ENCODE assay signal across 8 cellular contexts in the genomic region with DNA sequence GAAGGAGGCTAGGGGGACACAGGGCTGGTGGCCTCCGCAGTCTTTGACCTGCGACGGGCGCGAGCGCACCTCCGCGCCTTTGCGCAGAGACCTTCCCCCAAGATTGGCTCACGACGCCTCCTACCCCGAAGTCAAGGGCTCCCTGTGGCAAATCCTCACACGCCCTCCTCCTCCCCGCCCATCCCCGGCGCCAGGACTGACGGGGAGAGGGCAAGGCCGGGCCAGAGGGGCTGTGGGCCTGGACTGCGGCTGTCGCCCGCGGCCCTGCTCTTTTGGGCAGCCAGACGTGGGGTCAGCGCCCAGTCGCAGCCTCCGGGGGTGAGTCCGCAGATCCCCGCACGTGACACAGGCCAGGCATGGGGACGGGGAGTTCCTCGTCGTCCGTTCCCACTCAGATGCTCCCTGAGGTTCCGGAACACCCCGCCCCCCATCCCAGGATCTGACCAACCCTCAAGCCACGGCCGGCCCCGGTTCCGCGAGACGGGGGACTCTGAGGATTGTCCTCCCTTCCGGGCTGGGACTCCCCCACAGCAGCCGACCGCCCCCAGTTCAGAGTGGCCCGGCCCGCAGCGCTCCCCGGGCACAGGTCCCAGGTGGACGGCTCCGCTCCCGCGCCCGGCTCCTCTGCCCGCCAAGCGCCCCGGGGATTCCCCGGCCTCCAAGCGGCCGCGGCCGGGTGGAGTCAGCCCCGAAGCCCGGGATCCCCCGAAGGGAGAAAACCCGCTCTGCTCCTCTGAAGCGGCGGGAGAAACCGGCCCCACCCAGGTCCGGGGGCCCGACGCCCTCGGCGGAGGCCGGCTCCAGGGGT. TPM values are rescaled to one million over a fixed set of nuclear protein-coding genes. Genes with fewer than 3 reads are reported as not detected.
DNase-seq lines count a peak whose midpoint lies in the region; ATAC-seq and TF ChIP-seq lines count a peak whose summit lies in the region.

No MANE protein-coding gene starts in this region.

- TF ChIP-seq CTCF in esophagus squamous epithelium (IDR thresholded peaks at IDR 0.05) (no peak), transverse colon (IDR thresholded peaks at IDR 0.05) (no peak)

- POLR2A ChIA-PET in activated CD4-positive, alpha-beta T cell treated with anti-CD3 and anti-CD28 coated beads, Interleukin-2, amount 10 ng/mL, durations not matched to agents 7 days and 5 days (lab: Charles Lee), result interaction anchor here (1.0 kb wide), 1 partner anchor 15 kb away, joined by 4 read pairs; no protein-coding TSS in a partner anchor

- peak; percentile 50 for DNase-seq in activated CD4-positive, alpha-beta T cell treated with anti-CD3 and anti-CD28 coated beads, Interleukin-2, amount 10 ng/mL, durations not matched to agents 7 days and 5 days
- DNase-seq in esophagus squamous epithelium (lab: John Stamatoyannopoulos, UW), result no peak
- DNase-seq in transverse colon, result peak; percentile 30
- DNase-seq in hippocampal formation (lab: John Stamatoyannopoulos, UW), result no peak

- no peaks in the 10 kb centered on the region; a peak in 2 of 22 replicates for H3K36me3 ChIP-seq in BLaER1 treated with 17β-estradiol and CSF1 and Interleukin-3, amounts not matched to agents 10 nM and 100 nM
- H3K36me3 ChIP-seq in esophagus squamous epithelium, result no peaks in the 10 kb centered on the region
- no peaks in the 10 kb centered on the region for H3K36me3 ChIP-seq in neuron (ENCODE audit: insufficient read depth, low read length)
- no peaks in the 10 kb centered on the region for H3K36me3 ChIP-seq in transverse colon

- TF ChIP-seq EP300 in transverse colon (IDR thresholded peaks at IDR 0.05; ENCODE audit: low read depth), result no peak

- peak overlapping the region; percentile 86 for H2AFZ ChIP-seq in neuron (ENCODE audit: low read depth, low read length)

- no peak for TF ChIP-seq POLR2A in esophagus squamous epithelium (IDR thresholded peaks at IDR 0.05)
- TF ChIP-seq POLR2A in transverse colon (IDR thresholded peaks at IDR 0.05), result no peak

- in situ Hi-C loops in transverse colon (cut with MboI; ENCODE audit: low pct_ligation_motif_present in 1 of 4, low pct_unique_long_range_greater_than_20kb in 1 of 4, low sequenced_read_pairs in 3 of 4), result no loop called here

- no peaks in the 10 kb centered on the region for H3K36me3 Mint-ChIP-seq in activated CD4-positive, alpha-beta T cell treated with anti-CD3 and anti-CD28 coated beads, Interleukin-2, amount 10 ng/mL, durations not matched to agents 7 days and 5 days (ENCODE audit: low read depth)

- peaks cover 25% of the 10 kb centered on the region for H3K4me1 Mint-ChIP-seq in activated CD4-positive, alpha-beta T cell treated with anti-CD3 and anti-CD28 coated beads, Interleukin-2, amount 10 ng/mL, durations not matched to agents 7 days and 5 days

- peaks cover 0 to 41% (median 35%) of the 10 kb centered on the region in 11 experiments; a peak in 18 of 22 replicates for H4K20me1 ChIP-seq in BLaER1 treated with 17β-estradiol and CSF1 and Interleukin-3, amounts not matched to agents 10 nM and 100 nM

- intact Hi-C loops in esophagus squamous epithelium (cut with DNase I) (loop anchor here (10.0 kb wide), 1 partner anchor 61 kb away; no protein-coding TSS in a partner anchor), transverse colon (cut with DNase I; ENCODE audit: low total_unique reads) (no loop called here)

- CTCF ChIA-PET in activated CD4-positive, alpha-beta T cell treated with anti-CD3 and anti-CD28 coated beads, Interleukin-2, amount 10 ng/mL, durations not matched to agents 7 days and 5 days (lab: Charles Lee), result no interaction called here

- peak overlapping the region; percentile 75 to 98 (median 89) for H3K9ac ChIP-seq in BLaER1 treated with 17β-estradiol and CSF1 and Interleukin-3, amounts not matched to agents 10 nM and 100 nM

- peak; percentile 26 for ATAC-seq in GM19467 (IDR thresholded peaks at IDR 0.05; ENCODE audit: unreplicated experiment)
- ATAC-seq in HG03565 (IDR thresholded peaks at IDR 0.05; ENCODE audit: unreplicated experiment), result peak; percentile 14

- H3K9me3 Mint-ChIP-seq in activated CD4-positive, alpha-beta T cell treated with anti-CD3 and anti-CD28 coated beads, Interleukin-2, amount 10 ng/mL, durations not matched to agents 7 days and 5 days, result no peaks in the 10 kb centered on the region

- no CpG with 5 or more reads among the region's 74 CpGs for WGBS in esophagus squamous epithelium, 2 donors
- WGBS in transverse colon (ENCODE audit: low coverage in 1 of 2), 2 donors, result 2% methylated on average over 42 of the region's 74 CpGs; no CpG with 5 or more reads in 1 of the 2 donors

- H3K4me2 ChIP-seq in BLaER1 treated with 17β-estradiol and CSF1 and Interleukin-3, amounts not matched to agents 10 nM and 100 nM, result peak overlapping the region; percentile 92 to 100 (median 99)

- H3K27ac Mint-ChIP-seq in activated CD4-positive, alpha-beta T cell treated with anti-CD3 and anti-CD28 coated beads, Interleukin-2, amount 10 ng/mL, durations not matched to agents 7 days and 5 days, result no peak overlapping the region

- peak overlapping the region; percentile 57 to 94 (median 84) for H3K4me3 ChIP-seq in BLaER1 treated with 17β-estradiol and CSF1 and Interleukin-3, amounts not matched to agents 10 nM and 100 nM
- H3K4me3 ChIP-seq in esophagus squamous epithelium (peak overlapping the region; percentile 48 to 81 (median 58)), neuron (ENCODE audit: low read length) (peak overlapping the region; percentile 59), transverse colon (peak overlapping the region; percentile 23 to 75 (median 46))

- no peaks in the 10 kb centered on the region for H3K9me3 ChIP-seq in BLaER1 treated with 17β-estradiol and CSF1 and Interleukin-3, amounts not matched to agents 10 nM and 100 nM (replicated peaks in 1 of 11)
- H3K9me3 ChIP-seq in esophagus squamous epithelium (no peaks in the 10 kb centered on the region), neuron (ENCODE audit: low read length) (peaks cover 2% of the 10 kb centered on the region), transverse colon (no peaks in the 10 kb centered on the region)

- peak overlapping the region; percentile 26 to 99 (median 93); a peak in 21 of 22 replicates for H3K27ac ChIP-seq in BLaER1 treated with 17β-estradiol and CSF1 and Interleukin-3, amounts not matched to agents 10 nM and 100 nM
- peak overlapping the region; percentile 67 to 86 (median 80) for H3K27ac ChIP-seq in esophagus squamous epithelium
- peak overlapping the region; percentile 65 to 73 (median 71) for H3K27ac ChIP-seq in transverse colon

- peak overlapping the region; percentile 44 for H3K4me3 Mint-ChIP-seq in activated CD4-positive, alpha-beta T cell treated with anti-CD3 and anti-CD28 coated beads, Interleukin-2, amount 10 ng/mL, durations not matched to agents 7 days and 5 days

- peaks cover 0 to 45% (median 0%) of the 10 kb centered on the region in 11 experiments; a peak in 7 of 22 replicates for H3K27me3 ChIP-seq in BLaER1 treated with 17β-estradiol and CSF1 and Interleukin-3, amounts not matched to agents 10 nM and 100 nM
- H3K27me3 ChIP-seq in esophagus squamous epithelium (peaks cover 0 to 47% (median 9%) of the 10 kb centered on the region in 4 donors), neuron (ENCODE audit: insufficient read depth, low read length) (peaks cover 31% of the 10 kb centered on the region), transverse colon (peaks cover 68% of the 10 kb centered on the region)

- peaks cover 54 to 66% (median 60%) of the 10 kb centered on the region in 10 experiments for H3K4me1 ChIP-seq in BLaER1 treated with 17β-estradiol and CSF1 and Interleukin-3, amounts not matched to agents 10 nM and 100 nM
- H3K4me1 ChIP-seq in esophagus squamous epithelium (peaks cover 21 to 62% (median 31%) of the 10 kb centered on the region in 3 donors), neuron (ENCODE audit: insufficient read depth, low read length) (peaks cover 32% of the 10 kb centered on the region), transverse colon (peaks cover 9 to 34% (median 20%) of the 10 kb centered on the region in 4 donors)

- peaks cover 33% of the 10 kb centered on the region for H3K27me3 Mint-ChIP-seq in activated CD4-positive, alpha-beta T cell treated with anti-CD3 and anti-CD28 coated beads, Interleukin-2, amount 10 ng/mL, durations not matched to agents 7 days and 5 days

RNA-seq across cellular contexts. Expression of a gene that starts 0.5 kb away (rescaled TPM):
- 1 to 10 TPM; 3.2 to 3.7 TPM for total RNA-seq in activated CD4-positive, alpha-beta T cell treated with anti-CD3 and anti-CD28 coated beads, Interleukin-2, amount 10 ng/mL, durations not matched to agents 7 days and 5 days
- total RNA-seq in esophagus squamous epithelium (1 to 10 TPM in 2 of 4 donors, under 1 TPM in 2; 0.57 to 6.5 (median 1.7) TPM), transverse colon (1 to 10 TPM in 3 of 4 donors, under 1 TPM in 1; 0.20 to 3.2 (median 1.4) TPM)

Comparison
In these comparisons a context has a peak if more than half of its experiments do, and no peak if none do; other contexts are left out.
1. DNase-seq: peak in activated CD4-positive, alpha-beta T cell treated with anti-CD3 and anti-CD28 coated beads, Interleukin-2, amount 10 ng/mL, durations not matched to agents 7 days and 5 days (single experiment) and transverse colon (single experiment); none in esophagus squamous epithelium (single experiment) and hippocampal formation (0 of 2).
2. Peak in every context shown above with its lines, with median percentiles within 50 percentile points of each other: H3K27ac ChIP-seq and H3K4me3 ChIP-seq.